28 cellular contexts compared by ENCODE assay signal in the genomic region with DNA sequence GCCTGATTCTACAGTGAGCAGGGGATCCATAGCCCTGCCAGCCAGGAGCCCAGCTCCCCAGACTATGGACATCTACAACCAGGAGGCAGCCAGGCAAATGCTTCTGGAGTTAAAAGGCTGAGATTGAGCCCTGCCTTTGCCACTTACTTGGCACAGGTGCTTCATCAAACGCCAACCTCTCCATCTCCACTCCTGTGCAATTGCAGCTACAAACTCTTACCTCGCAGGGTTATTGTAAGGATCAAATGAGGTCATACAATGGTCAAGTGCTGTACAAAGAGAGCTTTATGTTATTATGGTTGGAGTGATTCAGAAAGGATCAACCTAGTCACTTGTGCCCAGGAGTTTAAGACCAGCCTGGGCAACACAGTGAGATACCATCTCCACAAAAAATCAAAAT. TPM values are rescaled to one million over a fixed set of nuclear protein-coding genes. Genes with fewer than 3 reads are reported as not detected.
"Had no signal": no experiment of that assay in that cellular context is flagged by ENCODE, and none has a peak within 500 bp of the region (broad histone marks: within the 10 kb centered on the region; RNA-seq: fewer than 3 reads in every experiment).

No MANE protein-coding gene starts in this region.

- H3K27ac Mint-ChIP-seq: activated CD8-positive, alpha-beta T cell treated with anti-CD3 and anti-CD28 coated beads, Interleukin-2, amount 10 ng/mL, durations not matched to agents 7 days and 5 days; activated naive CD8-positive, alpha-beta T cell treated with anti-CD3 and anti-CD28 coated beads, Interleukin-2, amount 10 ng/mL, durations not matched to agents 7 days and 5 days; activated T-helper 17 cell treated with anti-CD3 and anti-CD28 coated beads, Interleukin-2, amount 50 U/mL, for 72 hours; T-helper 1 cell treated with Interleukin-12 subunit alpha and Interleukin-12 subunit beta and Interleukin-4 antibody, amounts not matched to agents 30 μg/mL and 1 μg/mL, for 36 hours had no signal

- H3K36me3 ChIP-seq: adrenal gland, MG63, Peyer's patch, SJSA1 had no signal

- H3K9me3 ChIP-seq: adrenal gland, MG63, Peyer's patch, SJSA1 had no signal

- H3K4me1 Mint-ChIP-seq: activated T-helper 17 cell treated with anti-CD3 and anti-CD28 coated beads, Interleukin-2, amount 50 U/mL, for 72 hours had no signal

- DNase-seq: activated CD4-positive, alpha-beta T cell treated with anti-CD3 and anti-CD28 coated beads for 48 hours; activated CD4-positive, alpha-beta T cell treated with anti-CD3 and anti-CD28 coated beads, Interleukin-2, amount 50 U/mL, for 4 hours; activated CD8-positive, alpha-beta T cell treated with anti-CD3 and anti-CD28 coated beads, Interleukin-2, amount 10 ng/mL, durations not matched to agents 7 days and 5 days; activated naive CD4-positive, alpha-beta T cell treated with anti-CD3 and anti-CD28 coated beads, Interleukin-2, amount 50 U/mL, for 16 hours; activated naive CD8-positive, alpha-beta T cell treated with anti-CD3 and anti-CD28 coated beads, Interleukin-2, amount 10 ng/mL, durations not matched to agents 7 days and 5 days; activated T-cell treated with anti-CD3 and anti-CD28 coated beads, Interleukin-2, amount 50 U/mL, for 48 hours; anterior cingulate cortex; cerebellar nuclear complex; MG63; NCI-H1092 treated with DMSO at 0.1 percent for 48 hours; NCI-H1436; NCI-H1694 treated with DMSO at 0.1 percent for 48 hours; NCI-H2081 treated with DMSO at 0.1 percent for 48 hours; NCI-H2171 treated with DMSO at 0.1 percent for 48 hours; NCI-H226; NCI-H69; NK-92 treated with Interleukin-12 subunit alpha and Interleukin-12 subunit beta, amount 100 ng/mL, for 24 hours; Peyer's patch; SHP77; SW 1271 had no signal

- H3K27me3 ChIP-seq: adrenal gland, MG63, Peyer's patch, SJSA1 had no signal

- H3K4me3 Mint-ChIP-seq: activated CD8-positive, alpha-beta T cell treated with anti-CD3 and anti-CD28 coated beads, Interleukin-2, amount 10 ng/mL, durations not matched to agents 7 days and 5 days; activated naive CD8-positive, alpha-beta T cell treated with anti-CD3 and anti-CD28 coated beads, Interleukin-2, amount 10 ng/mL, durations not matched to agents 7 days and 5 days; activated T-helper 17 cell treated with anti-CD3 and anti-CD28 coated beads, Interleukin-2, amount 50 U/mL, for 72 hours; T-helper 1 cell treated with Interleukin-12 subunit alpha and Interleukin-12 subunit beta and Interleukin-4 antibody, amounts not matched to agents 30 μg/mL and 1 μg/mL, for 36 hours had no signal

- H3K4me1 ChIP-seq: adrenal gland, Peyer's patch, SJSA1 had no signal

- ATAC-seq: activated CD4-positive, CD25-positive, alpha-beta regulatory T cell treated with anti-CD3 and anti-CD28 coated beads, Interleukin-2, amount 50 U/mL, for 24 hours; activated CD8-positive, alpha-beta T cell treated with anti-CD3 and anti-CD28 coated beads, Interleukin-2, amount 10 ng/mL, durations not matched to agents 7 days and 5 days; activated T-helper 17 cell treated with anti-CD3 and anti-CD28 coated beads, Interleukin-2, amount 50 U/mL, for 72 hours; SK-N-SH treated with all-trans-retinoic acid at 6 μM for 48 hours had no signal

- H3K36me3 Mint-ChIP-seq: activated naive CD8-positive, alpha-beta T cell treated with anti-CD3 and anti-CD28 coated beads, Interleukin-2, amount 10 ng/mL, durations not matched to agents 7 days and 5 days had no signal

- H3K27ac ChIP-seq: adrenal gland, Peyer's patch, SJSA1 had no signal

- H3K9me3 Mint-ChIP-seq: activated naive CD8-positive, alpha-beta T cell treated with anti-CD3 and anti-CD28 coated beads, Interleukin-2, amount 10 ng/mL, durations not matched to agents 7 days and 5 days; activated T-helper 17 cell treated with anti-CD3 and anti-CD28 coated beads, Interleukin-2, amount 50 U/mL, for 72 hours; T-helper 1 cell treated with Interleukin-12 subunit alpha and Interleukin-12 subunit beta and Interleukin-4 antibody, amounts not matched to agents 30 μg/mL and 1 μg/mL, for 36 hours had no signal

- H3K4me3 ChIP-seq: adrenal gland, MG63, Peyer's patch, SJSA1 had no signal

RNA-seq across cellular contexts. Expression of gene CRYBA1, which starts 56.6 kb away (rescaled TPM):
- total RNA-seq: activated CD8-positive, alpha-beta T cell treated with anti-CD3 and anti-CD28 coated beads, Interleukin-2, amount 10 ng/mL, durations not matched to agents 7 days and 5 days; activated naive CD8-positive, alpha-beta T cell treated with anti-CD3 and anti-CD28 coated beads, Interleukin-2, amount 10 ng/mL, durations not matched to agents 7 days and 5 days; activated T-helper 17 cell treated with anti-CD3 and anti-CD28 coated beads, Interleukin-2, amount 50 U/mL, for 72 hours; adrenal gland; cardiac septum; NCI-H460; Peyer's patch; SJSA1 had no signal
